ENCODE assay signal across 2 cellular contexts in genomic region chr4:139555073-139555704, GRCh38.
TF ChIP-seq lines count a peak whose summit lies in the region.

No MANE protein-coding gene starts in this region.

TF ChIP-seq in IMR-90, 13 proteins besides CTCF, POLR2A, EP300 and RAD21 (continued from another document):
- TF ChIP-seq BHLHE40 (IDR thresholded peaks at IDR 0.05; ENCODE audit: low read depth, low read length) (peak; percentile 50), USF2 (IDR thresholded peaks at IDR 0.05; ENCODE audit: low read depth, low read length) (peak; percentile 44; the same call in 1 of the 2 replicates), CEBPB (IDR thresholded peaks at IDR 0.05; ENCODE audit: low read depth, low read length) (no peak)

TF ChIP-seq in PFSK-1, 5 proteins besides CTCF, POLR2A, EP300 and RAD21 (continued from another document):
- TF ChIP-seq, protein P1, sequence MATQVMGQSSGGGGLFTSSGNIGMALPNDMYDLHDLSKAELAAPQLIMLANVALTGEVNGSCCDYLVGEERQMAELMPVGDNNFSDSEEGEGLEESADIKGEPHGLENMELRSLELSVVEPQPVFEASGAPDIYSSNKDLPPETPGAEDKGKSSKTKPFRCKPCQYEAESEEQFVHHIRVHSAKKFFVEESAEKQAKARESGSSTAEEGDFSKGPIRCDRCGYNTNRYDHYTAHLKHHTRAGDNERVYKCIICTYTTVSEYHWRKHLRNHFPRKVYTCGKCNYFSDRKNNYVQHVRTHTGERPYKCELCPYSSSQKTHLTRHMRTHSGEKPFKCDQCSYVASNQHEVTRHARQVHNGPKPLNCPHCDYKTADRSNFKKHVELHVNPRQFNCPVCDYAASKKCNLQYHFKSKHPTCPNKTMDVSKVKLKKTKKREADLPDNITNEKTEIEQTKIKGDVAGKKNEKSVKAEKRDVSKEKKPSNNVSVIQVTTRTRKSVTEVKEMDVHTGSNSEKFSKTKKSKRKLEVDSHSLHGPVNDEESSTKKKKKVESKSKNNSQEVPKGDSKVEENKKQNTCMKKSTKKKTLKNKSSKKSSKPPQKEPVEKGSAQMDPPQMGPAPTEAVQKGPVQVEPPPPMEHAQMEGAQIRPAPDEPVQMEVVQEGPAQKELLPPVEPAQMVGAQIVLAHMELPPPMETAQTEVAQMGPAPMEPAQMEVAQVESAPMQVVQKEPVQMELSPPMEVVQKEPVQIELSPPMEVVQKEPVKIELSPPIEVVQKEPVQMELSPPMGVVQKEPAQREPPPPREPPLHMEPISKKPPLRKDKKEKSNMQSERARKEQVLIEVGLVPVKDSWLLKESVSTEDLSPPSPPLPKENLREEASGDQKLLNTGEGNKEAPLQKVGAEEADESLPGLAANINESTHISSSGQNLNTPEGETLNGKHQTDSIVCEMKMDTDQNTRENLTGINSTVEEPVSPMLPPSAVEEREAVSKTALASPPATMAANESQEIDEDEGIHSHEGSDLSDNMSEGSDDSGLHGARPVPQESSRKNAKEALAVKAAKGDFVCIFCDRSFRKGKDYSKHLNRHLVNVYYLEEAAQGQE (IDR thresholded peaks at IDR 0.05; ENCODE audit: insufficient read depth in 1 of 2, low read depth in 2 of 2, low read length in 2 of 2): 0 out of 4 replicates have a peak, but pooled peaks of 1 of the 2 experiments have one; percentile 14
TF ChIP-seq in PFSK-1: peak in this region for 4.
